ENCODE assay signal across 1 cellular context in the genomic region with DNA sequence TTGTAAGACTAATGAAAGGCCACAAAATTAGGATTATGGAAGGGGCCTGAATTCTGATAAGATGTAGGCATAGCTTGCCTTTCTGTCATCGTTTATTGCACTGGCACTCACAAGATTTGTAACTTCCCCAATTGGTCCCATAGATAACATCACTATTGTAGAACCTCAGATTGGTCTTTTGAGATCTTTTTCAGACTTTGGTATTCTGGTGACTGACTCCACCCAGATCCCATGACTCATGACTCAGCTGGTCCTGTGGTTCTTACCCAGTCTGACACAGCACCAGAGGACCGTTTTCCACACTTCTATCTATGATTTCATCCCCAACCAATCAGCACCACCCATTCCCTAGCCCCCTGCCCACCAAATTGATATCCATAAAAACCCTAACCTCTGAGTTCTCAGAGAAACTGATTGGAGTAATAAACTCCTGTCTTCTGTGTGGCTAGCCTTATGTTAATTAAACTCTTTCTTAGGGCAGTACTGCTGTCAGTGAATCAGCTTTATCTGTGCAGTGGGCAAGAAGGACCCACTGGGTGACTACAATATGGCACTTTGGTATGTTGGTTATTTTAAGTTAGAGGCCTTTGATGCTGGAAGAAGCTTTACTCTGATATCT.
TF ChIP-seq lines count a peak whose summit lies in the region.

No MANE protein-coding gene starts in this region.

TF ChIP-seq in K562, 482 proteins besides CTCF, POLR2A, EP300 and RAD21 (continued from another document and continues in another):
- TF ChIP-seq, protein P1, sequence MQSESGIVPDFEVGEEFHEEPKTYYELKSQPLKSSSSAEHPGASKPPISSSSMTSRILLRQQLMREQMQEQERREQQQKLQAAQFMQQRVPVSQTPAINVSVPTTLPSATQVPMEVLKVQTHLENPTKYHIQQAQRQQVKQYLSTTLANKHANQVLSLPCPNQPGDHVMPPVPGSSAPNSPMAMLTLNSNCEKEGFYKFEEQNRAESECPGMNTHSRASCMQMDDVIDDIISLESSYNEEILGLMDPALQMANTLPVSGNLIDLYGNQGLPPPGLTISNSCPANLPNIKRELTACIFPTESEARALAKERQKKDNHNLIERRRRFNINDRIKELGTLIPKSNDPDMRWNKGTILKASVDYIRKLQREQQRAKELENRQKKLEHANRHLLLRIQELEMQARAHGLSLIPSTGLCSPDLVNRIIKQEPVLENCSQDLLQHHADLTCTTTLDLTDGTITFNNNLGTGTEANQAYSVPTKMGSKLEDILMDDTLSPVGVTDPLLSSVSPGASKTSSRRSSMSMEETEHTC (IDR thresholded peaks at IDR 0.05): peak; percentile 65
- TF ChIP-seq E2F3 (CRISPR knock-in tag; IDR thresholded peaks at IDR 0.05): no peak
- no peak for TF ChIP-seq ZBTB7A (IDR thresholded peaks at IDR 0.05; ENCODE audit: borderline replicate concordance, control insufficient read depth, low read depth, low read length)
- TF ChIP-seq HDAC3 (IDR thresholded peaks at IDR 0.05; ENCODE audit: borderline replicate concordance, partially characterized antibody): no peak
- TF ChIP-seq, protein P2, sequence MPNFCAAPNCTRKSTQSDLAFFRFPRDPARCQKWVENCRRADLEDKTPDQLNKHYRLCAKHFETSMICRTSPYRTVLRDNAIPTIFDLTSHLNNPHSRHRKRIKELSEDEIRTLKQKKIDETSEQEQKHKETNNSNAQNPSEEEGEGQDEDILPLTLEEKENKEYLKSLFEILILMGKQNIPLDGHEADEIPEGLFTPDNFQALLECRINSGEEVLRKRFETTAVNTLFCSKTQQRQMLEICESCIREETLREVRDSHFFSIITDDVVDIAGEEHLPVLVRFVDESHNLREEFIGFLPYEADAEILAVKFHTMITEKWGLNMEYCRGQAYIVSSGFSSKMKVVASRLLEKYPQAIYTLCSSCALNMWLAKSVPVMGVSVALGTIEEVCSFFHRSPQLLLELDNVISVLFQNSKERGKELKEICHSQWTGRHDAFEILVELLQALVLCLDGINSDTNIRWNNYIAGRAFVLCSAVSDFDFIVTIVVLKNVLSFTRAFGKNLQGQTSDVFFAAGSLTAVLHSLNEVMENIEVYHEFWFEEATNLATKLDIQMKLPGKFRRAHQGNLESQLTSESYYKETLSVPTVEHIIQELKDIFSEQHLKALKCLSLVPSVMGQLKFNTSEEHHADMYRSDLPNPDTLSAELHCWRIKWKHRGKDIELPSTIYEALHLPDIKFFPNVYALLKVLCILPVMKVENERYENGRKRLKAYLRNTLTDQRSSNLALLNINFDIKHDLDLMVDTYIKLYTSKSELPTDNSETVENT (CRISPR knock-in tag; IDR thresholded peaks at IDR 0.05): no peak
- TF ChIP-seq, protein P3, sequence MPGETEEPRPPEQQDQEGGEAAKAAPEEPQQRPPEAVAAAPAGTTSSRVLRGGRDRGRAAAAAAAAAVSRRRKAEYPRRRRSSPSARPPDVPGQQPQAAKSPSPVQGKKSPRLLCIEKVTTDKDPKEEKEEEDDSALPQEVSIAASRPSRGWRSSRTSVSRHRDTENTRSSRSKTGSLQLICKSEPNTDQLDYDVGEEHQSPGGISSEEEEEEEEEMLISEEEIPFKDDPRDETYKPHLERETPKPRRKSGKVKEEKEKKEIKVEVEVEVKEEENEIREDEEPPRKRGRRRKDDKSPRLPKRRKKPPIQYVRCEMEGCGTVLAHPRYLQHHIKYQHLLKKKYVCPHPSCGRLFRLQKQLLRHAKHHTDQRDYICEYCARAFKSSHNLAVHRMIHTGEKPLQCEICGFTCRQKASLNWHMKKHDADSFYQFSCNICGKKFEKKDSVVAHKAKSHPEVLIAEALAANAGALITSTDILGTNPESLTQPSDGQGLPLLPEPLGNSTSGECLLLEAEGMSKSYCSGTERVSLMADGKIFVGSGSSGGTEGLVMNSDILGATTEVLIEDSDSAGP (CRISPR knock-in tag; IDR thresholded peaks at IDR 0.05): no peak
- TF ChIP-seq ZNF57 (CRISPR knock-in tag; IDR thresholded peaks at IDR 0.05): no peak
- no peak for TF ChIP-seq KDM4B (IDR thresholded peaks at IDR 0.05; ENCODE audit: borderline replicate concordance in 2 of 2, low read depth in 1 of 2)
- no peak for TF ChIP-seq RFX1 (IDR thresholded peaks at IDR 0.05)
- peak; percentile 86; the same call in 1 of the 2 replicates for TF ChIP-seq TOE1 (IDR thresholded peaks at IDR 0.05; ENCODE audit: borderline replicate concordance)
- TF ChIP-seq TOE1 (CRISPR knock-in tag; IDR thresholded peaks at IDR 0.05; ENCODE audit: borderline replicate concordance, low read depth): no peak
- TF ChIP-seq TBP (optimal IDR thresholded peaks at IDR 0.05; ENCODE audit: low read depth, low read length): no peak
- TF ChIP-seq, protein P4, sequence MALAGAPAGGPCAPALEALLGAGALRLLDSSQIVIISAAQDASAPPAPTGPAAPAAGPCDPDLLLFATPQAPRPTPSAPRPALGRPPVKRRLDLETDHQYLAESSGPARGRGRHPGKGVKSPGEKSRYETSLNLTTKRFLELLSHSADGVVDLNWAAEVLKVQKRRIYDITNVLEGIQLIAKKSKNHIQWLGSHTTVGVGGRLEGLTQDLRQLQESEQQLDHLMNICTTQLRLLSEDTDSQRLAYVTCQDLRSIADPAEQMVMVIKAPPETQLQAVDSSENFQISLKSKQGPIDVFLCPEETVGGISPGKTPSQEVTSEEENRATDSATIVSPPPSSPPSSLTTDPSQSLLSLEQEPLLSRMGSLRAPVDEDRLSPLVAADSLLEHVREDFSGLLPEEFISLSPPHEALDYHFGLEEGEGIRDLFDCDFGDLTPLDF (CRISPR knock-in tag; IDR thresholded peaks at IDR 0.05): no peak
- no peak for TF ChIP-seq LARP7 (IDR thresholded peaks at IDR 0.05)
- no peak for TF ChIP-seq ZNF212 (CRISPR knock-in tag; IDR thresholded peaks at IDR 0.05)
- TF ChIP-seq, protein P5, sequence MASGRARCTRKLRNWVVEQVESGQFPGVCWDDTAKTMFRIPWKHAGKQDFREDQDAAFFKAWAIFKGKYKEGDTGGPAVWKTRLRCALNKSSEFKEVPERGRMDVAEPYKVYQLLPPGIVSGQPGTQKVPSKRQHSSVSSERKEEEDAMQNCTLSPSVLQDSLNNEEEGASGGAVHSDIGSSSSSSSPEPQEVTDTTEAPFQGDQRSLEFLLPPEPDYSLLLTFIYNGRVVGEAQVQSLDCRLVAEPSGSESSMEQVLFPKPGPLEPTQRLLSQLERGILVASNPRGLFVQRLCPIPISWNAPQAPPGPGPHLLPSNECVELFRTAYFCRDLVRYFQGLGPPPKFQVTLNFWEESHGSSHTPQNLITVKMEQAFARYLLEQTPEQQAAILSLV (tag; IDR thresholded peaks at IDR 0.05): no peak
- TF ChIP-seq, protein P6, sequence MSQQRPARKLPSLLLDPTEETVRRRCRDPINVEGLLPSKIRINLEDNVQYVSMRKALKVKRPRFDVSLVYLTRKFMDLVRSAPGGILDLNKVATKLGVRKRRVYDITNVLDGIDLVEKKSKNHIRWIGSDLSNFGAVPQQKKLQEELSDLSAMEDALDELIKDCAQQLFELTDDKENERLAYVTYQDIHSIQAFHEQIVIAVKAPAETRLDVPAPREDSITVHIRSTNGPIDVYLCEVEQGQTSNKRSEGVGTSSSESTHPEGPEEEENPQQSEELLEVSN (IDR thresholded peaks at IDR 0.05; ENCODE audit: borderline replicate concordance in 1 of 2, extremely low read depth in 1 of 2, insufficient read depth in 1 of 2, insufficient read length in 1 of 2, low read depth in 1 of 2, low read length in 1 of 2, poor library complexity in 1 of 2, severe bottlenecking in 1 of 2): no peak
- TF ChIP-seq, protein P7, sequence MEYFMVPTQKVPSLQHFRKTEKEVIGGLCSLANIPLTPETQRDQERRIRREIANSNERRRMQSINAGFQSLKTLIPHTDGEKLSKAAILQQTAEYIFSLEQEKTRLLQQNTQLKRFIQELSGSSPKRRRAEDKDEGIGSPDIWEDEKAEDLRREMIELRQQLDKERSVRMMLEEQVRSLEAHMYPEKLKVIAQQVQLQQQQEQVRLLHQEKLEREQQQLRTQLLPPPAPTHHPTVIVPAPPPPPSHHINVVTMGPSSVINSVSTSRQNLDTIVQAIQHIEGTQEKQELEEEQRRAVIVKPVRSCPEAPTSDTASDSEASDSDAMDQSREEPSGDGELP (CRISPR knock-in tag; IDR thresholded peaks at IDR 0.05; ENCODE audit: borderline replicate concordance): peak; percentile 72
- TF ChIP-seq, protein P8, sequence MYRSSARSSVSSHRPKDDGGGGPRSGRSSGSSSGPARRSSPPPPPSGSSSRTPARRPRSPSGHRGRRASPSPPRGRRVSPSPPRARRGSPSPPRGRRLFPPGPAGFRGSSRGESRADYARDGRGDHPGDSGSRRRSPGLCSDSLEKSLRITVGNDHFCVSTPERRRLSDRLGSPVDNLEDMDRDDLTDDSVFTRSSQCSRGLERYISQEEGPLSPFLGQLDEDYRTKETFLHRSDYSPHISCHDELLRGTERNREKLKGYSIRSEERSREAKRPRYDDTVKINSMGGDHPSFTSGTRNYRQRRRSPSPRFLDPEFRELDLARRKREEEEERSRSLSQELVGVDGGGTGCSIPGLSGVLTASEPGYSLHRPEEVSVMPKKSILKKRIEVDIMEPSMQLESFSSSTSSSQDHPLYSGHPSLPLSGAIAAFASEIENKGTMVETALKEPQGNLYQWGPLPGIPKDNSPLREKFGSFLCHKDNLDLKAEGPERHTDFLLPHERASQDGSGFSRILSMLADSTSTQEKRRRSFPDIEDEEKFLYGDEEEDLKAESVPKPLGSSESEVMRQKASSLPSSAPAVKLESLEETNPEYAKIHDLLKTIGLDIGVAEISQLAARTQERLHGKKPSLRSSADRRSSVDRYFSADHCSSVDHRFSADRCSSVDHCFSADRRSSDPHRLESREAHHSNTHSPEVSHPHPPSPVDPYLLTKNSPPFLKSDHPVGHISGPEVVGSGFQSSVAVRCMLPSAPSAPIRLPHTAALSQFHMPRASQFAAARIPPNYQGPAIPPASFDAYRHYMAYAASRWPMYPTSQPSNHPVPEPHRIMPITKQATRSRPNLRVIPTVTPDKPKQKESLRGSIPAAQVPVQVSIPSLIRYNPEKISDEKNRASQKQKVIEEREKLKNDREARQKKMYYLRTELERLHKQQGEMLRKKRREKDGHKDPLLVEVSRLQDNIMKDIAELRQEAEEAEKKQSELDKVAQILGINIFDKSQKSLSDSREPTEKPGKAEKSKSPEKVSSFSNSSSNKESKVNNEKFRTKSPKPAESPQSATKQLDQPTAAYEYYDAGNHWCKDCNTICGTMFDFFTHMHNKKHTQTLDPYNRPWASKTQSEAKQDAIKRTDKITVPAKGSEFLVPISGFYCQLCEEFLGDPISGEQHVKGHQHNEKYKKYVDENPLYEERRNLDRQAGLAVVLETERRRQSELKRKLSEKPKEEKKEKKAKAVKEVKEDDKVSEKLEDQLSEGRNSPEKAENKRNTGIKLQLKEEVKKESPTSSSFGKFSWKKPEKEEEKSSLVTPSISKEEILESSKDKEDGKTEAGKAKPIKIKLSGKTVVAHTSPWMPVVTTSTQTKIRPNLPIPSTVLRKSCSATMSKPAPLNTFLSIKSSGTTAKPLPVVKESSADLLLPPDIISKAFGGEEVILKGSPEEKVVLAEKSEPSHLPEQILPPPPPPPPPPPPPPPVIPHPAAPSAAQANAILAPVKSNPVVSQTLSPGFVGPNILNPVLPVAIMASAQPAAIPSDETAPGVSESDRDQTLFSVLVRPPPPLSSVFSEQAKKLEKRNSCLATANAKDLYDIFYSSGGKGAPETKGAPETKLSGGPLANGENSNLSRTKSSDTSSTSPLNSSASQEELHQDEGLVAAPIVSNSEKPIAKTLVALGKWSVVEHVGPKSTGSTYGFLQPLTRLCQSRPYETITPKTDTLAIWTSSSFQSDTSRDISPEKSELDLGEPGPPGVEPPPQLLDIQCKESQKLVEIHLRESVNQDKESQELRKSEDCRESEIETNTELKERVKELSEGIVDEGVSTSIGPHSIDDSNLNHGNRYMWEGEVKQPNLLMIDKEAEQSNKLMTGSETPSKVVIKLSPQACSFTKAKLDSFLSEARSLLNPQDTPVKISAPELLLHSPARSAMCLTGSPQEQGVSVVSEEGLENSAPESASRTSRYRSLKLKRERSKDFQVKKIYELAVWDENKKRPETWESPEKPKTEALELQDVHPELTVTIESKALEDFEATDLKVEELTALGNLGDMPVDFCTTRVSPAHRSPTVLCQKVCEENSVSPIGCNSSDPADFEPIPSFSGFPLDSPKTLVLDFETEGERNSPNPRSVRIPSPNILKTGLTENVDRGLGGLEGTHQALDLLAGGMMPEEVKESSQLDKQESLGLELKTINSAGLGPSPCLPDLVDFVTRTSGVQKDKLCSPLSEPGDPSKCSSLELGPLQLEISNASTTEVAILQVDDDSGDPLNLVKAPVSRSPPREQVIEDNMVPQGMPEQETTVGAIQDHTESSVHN (IDR thresholded peaks at IDR 0.05; ENCODE audit: borderline replicate concordance in 1 of 2, low read depth in 1 of 2): peak in 1 of 2 experiments; percentile 80; a peak in 2 of 4 replicates
- no peak for TF ChIP-seq L3MBTL2 (IDR thresholded peaks at IDR 0.05)
- TF ChIP-seq, protein P9, sequence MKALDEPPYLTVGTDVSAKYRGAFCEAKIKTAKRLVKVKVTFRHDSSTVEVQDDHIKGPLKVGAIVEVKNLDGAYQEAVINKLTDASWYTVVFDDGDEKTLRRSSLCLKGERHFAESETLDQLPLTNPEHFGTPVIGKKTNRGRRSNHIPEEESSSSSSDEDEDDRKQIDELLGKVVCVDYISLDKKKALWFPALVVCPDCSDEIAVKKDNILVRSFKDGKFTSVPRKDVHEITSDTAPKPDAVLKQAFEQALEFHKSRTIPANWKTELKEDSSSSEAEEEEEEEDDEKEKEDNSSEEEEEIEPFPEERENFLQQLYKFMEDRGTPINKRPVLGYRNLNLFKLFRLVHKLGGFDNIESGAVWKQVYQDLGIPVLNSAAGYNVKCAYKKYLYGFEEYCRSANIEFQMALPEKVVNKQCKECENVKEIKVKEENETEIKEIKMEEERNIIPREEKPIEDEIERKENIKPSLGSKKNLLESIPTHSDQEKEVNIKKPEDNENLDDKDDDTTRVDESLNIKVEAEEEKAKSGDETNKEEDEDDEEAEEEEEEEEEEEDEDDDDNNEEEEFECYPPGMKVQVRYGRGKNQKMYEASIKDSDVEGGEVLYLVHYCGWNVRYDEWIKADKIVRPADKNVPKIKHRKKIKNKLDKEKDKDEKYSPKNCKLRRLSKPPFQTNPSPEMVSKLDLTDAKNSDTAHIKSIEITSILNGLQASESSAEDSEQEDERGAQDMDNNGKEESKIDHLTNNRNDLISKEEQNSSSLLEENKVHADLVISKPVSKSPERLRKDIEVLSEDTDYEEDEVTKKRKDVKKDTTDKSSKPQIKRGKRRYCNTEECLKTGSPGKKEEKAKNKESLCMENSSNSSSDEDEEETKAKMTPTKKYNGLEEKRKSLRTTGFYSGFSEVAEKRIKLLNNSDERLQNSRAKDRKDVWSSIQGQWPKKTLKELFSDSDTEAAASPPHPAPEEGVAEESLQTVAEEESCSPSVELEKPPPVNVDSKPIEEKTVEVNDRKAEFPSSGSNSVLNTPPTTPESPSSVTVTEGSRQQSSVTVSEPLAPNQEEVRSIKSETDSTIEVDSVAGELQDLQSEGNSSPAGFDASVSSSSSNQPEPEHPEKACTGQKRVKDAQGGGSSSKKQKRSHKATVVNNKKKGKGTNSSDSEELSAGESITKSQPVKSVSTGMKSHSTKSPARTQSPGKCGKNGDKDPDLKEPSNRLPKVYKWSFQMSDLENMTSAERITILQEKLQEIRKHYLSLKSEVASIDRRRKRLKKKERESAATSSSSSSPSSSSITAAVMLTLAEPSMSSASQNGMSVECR (CRISPR knock-in tag; IDR thresholded peaks at IDR 0.05): no peak
- TF ChIP-seq, protein P10, sequence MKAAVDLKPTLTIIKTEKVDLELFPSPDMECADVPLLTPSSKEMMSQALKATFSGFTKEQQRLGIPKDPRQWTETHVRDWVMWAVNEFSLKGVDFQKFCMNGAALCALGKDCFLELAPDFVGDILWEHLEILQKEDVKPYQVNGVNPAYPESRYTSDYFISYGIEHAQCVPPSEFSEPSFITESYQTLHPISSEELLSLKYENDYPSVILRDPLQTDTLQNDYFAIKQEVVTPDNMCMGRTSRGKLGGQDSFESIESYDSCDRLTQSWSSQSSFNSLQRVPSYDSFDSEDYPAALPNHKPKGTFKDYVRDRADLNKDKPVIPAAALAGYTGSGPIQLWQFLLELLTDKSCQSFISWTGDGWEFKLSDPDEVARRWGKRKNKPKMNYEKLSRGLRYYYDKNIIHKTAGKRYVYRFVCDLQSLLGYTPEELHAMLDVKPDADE (conservative IDR thresholded peaks at IDR 0.05; ENCODE audit: control insufficient read depth, low read depth, low read length): no peak
